ENCODE assay signal across 2 cellular contexts in the genomic region with DNA sequence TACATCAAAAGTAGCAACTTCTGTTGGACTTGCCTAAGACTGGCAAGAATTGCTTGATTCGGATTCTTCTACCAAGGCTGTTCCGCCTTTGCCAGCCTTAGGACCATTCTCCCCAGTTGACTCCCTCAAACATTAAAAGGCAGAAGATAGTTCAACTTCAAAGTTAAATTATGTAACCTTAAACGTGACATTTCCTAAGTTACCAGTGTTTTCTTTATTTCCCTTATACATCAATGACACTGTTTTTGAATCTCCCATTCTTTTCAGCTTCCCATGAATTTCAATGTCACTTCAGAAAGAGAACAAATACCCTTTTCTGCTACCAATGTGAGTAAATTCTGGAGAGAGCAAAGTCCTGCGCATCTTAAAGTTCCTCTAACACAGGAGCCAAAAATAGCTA.
TF ChIP-seq lines count a peak whose summit lies in the region.

No MANE protein-coding gene starts in this region.

TF ChIP-seq in A549, 52 proteins besides CTCF, POLR2A, EP300 and RAD21:
- no peak for TF ChIP-seq FOSL2 (IDR thresholded peaks at IDR 0.05)
- no peak for TF ChIP-seq FOSL2 (CRISPR knock-in tag; IDR thresholded peaks at IDR 0.05)
- TF ChIP-seq MYC (IDR thresholded peaks at IDR 0.05; ENCODE audit: borderline replicate concordance, low read length), result no peak
- no peak for TF ChIP-seq CHD4 (IDR thresholded peaks at IDR 0.05; ENCODE audit: borderline replicate concordance)
- TF ChIP-seq, protein P1, sequence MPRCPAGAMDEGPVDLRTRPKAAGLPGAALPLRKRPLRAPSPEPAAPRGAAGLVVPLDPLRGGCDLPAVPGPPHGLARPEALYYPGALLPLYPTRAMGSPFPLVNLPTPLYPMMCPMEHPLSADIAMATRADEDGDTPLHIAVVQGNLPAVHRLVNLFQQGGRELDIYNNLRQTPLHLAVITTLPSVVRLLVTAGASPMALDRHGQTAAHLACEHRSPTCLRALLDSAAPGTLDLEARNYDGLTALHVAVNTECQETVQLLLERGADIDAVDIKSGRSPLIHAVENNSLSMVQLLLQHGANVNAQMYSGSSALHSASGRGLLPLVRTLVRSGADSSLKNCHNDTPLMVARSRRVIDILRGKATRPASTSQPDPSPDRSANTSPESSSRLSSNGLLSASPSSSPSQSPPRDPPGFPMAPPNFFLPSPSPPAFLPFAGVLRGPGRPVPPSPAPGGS (IDR thresholded peaks at IDR 0.05), result no peak
- TF ChIP-seq MAZ (IDR thresholded peaks at IDR 0.05; ENCODE audit: borderline replicate concordance, low read depth, low read length), result no peak
- TF ChIP-seq, protein P2, sequence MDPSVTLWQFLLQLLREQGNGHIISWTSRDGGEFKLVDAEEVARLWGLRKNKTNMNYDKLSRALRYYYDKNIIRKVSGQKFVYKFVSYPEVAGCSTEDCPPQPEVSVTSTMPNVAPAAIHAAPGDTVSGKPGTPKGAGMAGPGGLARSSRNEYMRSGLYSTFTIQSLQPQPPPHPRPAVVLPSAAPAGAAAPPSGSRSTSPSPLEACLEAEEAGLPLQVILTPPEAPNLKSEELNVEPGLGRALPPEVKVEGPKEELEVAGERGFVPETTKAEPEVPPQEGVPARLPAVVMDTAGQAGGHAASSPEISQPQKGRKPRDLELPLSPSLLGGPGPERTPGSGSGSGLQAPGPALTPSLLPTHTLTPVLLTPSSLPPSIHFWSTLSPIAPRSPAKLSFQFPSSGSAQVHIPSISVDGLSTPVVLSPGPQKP (IDR thresholded peaks at IDR 0.05; ENCODE audit: low read depth, low read length), result no peak
- TF ChIP-seq BHLHE40 (IDR thresholded peaks at IDR 0.05; ENCODE audit: low read depth, low read length), result no peak
- TF ChIP-seq KDM1A (IDR thresholded peaks at IDR 0.05; ENCODE audit: low read depth), result no peak
- TF ChIP-seq NPAS2 (CRISPR knock-in tag; IDR thresholded peaks at IDR 0.05; ENCODE audit: borderline replicate concordance), result no peak
- TF ChIP-seq POLR2AphosphoS2 (conservative IDR thresholded peaks at IDR 0.05; ENCODE audit: low read length), result no peak
- no peak for TF ChIP-seq FOXS1 (CRISPR knock-in tag; IDR thresholded peaks at IDR 0.05)
- no peak for TF ChIP-seq RCOR1 (IDR thresholded peaks at IDR 0.05; ENCODE audit: low read depth, low read length)
- TF ChIP-seq, protein P3, sequence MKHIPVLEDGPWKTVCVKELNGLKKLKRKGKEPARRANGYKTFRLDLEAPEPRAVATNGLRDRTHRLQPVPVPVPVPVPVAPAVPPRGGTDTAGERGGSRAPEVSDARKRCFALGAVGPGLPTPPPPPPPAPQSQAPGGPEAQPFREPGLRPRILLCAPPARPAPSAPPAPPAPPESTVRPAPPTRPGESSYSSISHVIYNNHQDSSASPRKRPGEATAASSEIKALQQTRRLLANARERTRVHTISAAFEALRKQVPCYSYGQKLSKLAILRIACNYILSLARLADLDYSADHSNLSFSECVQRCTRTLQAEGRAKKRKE (CRISPR knock-in tag; IDR thresholded peaks at IDR 0.05; ENCODE audit: low read depth), result no peak
- no peak for TF ChIP-seq HOXA7 (CRISPR knock-in tag; IDR thresholded peaks at IDR 0.05)
- TF ChIP-seq RARB (CRISPR knock-in tag; IDR thresholded peaks at IDR 0.05), result no peak
- TF ChIP-seq MAFK (IDR thresholded peaks at IDR 0.05; ENCODE audit: partially characterized antibody), result no peak
- TF ChIP-seq FOSB (CRISPR knock-in tag; IDR thresholded peaks at IDR 0.05), result no peak
- TF ChIP-seq NR3C1 (IDR thresholded peaks at IDR 0.05), result no peak
TF ChIP-seq in A549: peak in this region for 0.

TF ChIP-seq in WTC11, 78 proteins besides CTCF, POLR2A, EP300 and RAD21:
- TF ChIP-seq, protein P4, sequence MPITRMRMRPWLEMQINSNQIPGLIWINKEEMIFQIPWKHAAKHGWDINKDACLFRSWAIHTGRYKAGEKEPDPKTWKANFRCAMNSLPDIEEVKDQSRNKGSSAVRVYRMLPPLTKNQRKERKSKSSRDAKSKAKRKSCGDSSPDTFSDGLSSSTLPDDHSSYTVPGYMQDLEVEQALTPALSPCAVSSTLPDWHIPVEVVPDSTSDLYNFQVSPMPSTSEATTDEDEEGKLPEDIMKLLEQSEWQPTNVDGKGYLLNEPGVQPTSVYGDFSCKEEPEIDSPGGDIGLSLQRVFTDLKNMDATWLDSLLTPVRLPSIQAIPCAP (CRISPR knock-in tag; IDR thresholded peaks at IDR 0.05), result no peak
- TF ChIP-seq, protein P5, sequence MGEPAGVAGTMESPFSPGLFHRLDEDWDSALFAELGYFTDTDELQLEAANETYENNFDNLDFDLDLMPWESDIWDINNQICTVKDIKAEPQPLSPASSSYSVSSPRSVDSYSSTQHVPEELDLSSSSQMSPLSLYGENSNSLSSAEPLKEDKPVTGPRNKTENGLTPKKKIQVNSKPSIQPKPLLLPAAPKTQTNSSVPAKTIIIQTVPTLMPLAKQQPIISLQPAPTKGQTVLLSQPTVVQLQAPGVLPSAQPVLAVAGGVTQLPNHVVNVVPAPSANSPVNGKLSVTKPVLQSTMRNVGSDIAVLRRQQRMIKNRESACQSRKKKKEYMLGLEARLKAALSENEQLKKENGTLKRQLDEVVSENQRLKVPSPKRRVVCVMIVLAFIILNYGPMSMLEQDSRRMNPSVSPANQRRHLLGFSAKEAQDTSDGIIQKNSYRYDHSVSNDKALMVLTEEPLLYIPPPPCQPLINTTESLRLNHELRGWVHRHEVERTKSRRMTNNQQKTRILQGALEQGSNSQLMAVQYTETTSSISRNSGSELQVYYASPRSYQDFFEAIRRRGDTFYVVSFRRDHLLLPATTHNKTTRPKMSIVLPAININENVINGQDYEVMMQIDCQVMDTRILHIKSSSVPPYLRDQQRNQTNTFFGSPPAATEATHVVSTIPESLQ (CRISPR knock-in tag; IDR thresholded peaks at IDR 0.05), result no peak
- no peak for TF ChIP-seq FOXK1 (CRISPR knock-in tag; IDR thresholded peaks at IDR 0.05)
- TF ChIP-seq, protein P6, sequence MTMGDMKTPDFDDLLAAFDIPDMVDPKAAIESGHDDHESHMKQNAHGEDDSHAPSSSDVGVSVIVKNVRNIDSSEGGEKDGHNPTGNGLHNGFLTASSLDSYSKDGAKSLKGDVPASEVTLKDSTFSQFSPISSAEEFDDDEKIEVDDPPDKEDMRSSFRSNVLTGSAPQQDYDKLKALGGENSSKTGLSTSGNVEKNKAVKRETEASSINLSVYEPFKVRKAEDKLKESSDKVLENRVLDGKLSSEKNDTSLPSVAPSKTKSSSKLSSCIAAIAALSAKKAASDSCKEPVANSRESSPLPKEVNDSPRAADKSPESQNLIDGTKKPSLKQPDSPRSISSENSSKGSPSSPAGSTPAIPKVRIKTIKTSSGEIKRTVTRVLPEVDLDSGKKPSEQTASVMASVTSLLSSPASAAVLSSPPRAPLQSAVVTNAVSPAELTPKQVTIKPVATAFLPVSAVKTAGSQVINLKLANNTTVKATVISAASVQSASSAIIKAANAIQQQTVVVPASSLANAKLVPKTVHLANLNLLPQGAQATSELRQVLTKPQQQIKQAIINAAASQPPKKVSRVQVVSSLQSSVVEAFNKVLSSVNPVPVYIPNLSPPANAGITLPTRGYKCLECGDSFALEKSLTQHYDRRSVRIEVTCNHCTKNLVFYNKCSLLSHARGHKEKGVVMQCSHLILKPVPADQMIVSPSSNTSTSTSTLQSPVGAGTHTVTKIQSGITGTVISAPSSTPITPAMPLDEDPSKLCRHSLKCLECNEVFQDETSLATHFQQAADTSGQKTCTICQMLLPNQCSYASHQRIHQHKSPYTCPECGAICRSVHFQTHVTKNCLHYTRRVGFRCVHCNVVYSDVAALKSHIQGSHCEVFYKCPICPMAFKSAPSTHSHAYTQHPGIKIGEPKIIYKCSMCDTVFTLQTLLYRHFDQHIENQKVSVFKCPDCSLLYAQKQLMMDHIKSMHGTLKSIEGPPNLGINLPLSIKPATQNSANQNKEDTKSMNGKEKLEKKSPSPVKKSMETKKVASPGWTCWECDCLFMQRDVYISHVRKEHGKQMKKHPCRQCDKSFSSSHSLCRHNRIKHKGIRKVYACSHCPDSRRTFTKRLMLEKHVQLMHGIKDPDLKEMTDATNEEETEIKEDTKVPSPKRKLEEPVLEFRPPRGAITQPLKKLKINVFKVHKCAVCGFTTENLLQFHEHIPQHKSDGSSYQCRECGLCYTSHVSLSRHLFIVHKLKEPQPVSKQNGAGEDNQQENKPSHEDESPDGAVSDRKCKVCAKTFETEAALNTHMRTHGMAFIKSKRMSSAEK (CRISPR knock-in tag; IDR thresholded peaks at IDR 0.05; ENCODE audit: borderline replicate concordance), result no peak
- no peak for TF ChIP-seq JAZF1 (CRISPR knock-in tag; IDR thresholded peaks at IDR 0.05)
- TF ChIP-seq, protein P7, sequence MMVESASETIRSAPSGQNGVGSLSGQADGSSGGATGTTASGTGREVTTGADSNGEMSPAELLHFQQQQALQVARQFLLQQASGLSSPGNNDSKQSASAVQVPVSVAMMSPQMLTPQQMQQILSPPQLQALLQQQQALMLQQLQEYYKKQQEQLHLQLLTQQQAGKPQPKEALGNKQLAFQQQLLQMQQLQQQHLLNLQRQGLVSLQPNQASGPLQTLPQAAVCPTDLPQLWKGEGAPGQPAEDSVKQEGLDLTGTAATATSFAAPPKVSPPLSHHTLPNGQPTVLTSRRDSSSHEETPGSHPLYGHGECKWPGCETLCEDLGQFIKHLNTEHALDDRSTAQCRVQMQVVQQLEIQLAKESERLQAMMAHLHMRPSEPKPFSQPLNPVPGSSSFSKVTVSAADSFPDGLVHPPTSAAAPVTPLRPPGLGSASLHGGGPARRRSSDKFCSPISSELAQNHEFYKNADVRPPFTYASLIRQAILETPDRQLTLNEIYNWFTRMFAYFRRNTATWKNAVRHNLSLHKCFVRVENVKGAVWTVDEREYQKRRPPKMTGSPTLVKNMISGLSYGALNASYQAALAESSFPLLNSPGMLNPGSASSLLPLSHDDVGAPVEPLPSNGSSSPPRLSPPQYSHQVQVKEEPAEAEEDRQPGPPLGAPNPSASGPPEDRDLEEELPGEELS (CRISPR knock-in tag; IDR thresholded peaks at IDR 0.05), result no peak
- no peak for TF ChIP-seq NFE2L1 (CRISPR knock-in tag; IDR thresholded peaks at IDR 0.05)
- TF ChIP-seq TP53 (CRISPR knock-in tag; IDR thresholded peaks at IDR 0.05), result no peak
- no peak for TF ChIP-seq TEAD4 (CRISPR knock-in tag; IDR thresholded peaks at IDR 0.05)
- no peak for TF ChIP-seq TEAD1 (CRISPR knock-in tag; IDR thresholded peaks at IDR 0.05)
- no peak for TF ChIP-seq OVOL2 (CRISPR knock-in tag; IDR thresholded peaks at IDR 0.05; ENCODE audit: borderline replicate concordance)
- TF ChIP-seq, protein P8, sequence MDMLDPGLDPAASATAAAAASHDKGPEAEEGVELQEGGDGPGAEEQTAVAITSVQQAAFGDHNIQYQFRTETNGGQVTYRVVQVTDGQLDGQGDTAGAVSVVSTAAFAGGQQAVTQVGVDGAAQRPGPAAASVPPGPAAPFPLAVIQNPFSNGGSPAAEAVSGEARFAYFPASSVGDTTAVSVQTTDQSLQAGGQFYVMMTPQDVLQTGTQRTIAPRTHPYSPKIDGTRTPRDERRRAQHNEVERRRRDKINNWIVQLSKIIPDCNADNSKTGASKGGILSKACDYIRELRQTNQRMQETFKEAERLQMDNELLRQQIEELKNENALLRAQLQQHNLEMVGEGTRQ (CRISPR knock-in tag; IDR thresholded peaks at IDR 0.05), result no peak
- TF ChIP-seq ZNF121 (CRISPR knock-in tag; IDR thresholded peaks at IDR 0.05), result no peak
- TF ChIP-seq, protein P9, sequence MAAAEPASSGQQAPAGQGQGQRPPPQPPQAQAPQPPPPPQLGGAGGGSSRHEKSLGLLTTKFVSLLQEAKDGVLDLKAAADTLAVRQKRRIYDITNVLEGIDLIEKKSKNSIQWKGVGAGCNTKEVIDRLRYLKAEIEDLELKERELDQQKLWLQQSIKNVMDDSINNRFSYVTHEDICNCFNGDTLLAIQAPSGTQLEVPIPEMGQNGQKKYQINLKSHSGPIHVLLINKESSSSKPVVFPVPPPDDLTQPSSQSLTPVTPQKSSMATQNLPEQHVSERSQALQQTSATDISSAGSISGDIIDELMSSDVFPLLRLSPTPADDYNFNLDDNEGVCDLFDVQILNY (CRISPR knock-in tag; IDR thresholded peaks at IDR 0.05), result no peak
- no peak for TF ChIP-seq ZNF416 (CRISPR knock-in tag; IDR thresholded peaks at IDR 0.05)
- no peak for TF ChIP-seq NR1H2 (CRISPR knock-in tag; IDR thresholded peaks at IDR 0.05)
- TF ChIP-seq SOX15 (CRISPR knock-in tag; IDR thresholded peaks at IDR 0.05), result no peak
